In the genomic region with DNA sequence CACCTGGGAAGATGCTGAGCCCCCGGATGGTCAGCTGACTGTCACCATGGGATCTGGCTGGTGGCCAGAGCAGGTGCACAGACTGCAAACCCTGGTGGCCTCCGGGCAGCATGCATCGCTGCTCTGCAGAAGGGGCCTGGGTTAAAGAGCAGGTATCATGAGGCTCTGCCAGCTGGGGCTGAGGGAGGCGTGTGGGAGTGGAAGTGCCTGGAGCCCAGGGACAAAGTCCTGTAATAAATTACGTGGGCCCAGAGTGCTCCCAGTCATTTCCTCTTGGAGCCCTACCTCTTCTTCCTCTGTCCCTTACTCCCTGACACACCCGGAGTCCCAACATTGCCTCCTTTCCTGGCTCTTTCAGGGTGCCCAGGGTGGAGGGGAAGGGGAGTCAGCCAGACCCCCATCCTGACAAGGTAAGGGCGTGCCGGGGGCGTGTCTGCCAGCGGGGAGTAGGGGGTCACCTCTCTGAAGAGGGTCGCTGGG, we compare ENCODE assay signal across 19 cellular contexts.
DNase-seq lines count a peak whose midpoint lies in the region; ATAC-seq and FAIRE-seq lines count a peak whose summit lies in the region.
"Had no signal": no experiment of that assay in that cellular context is flagged by ENCODE, and none has a peak within 500 bp of the region (broad histone marks: within the 10 kb centered on the region; RNA-seq: fewer than 3 reads in every experiment).

A gene (plus strand): TSS at position 262 of the 480 bp plus-strand sequence. CDS start 24,040 bp downstream, outside the sequence.

- peak within 1 kb of the TSS; percentile 77 to 85 for H3K4me3 ChIP-seq in mucosa of rectum (ENCODE audit: low read length in 2 of 2)

- no peaks in the 10 kb centered on the region for H3K27me3 ChIP-seq in mucosa of rectum (ENCODE audit: control insufficient read depth in 2 of 2, insufficient read depth in 2 of 2, low read length in 2 of 2)
- H3K27me3 ChIP-seq: brain microvascular endothelial cell had no signal

- peak within 1 kb of the TSS; percentile 96 to 98 for H3K27ac ChIP-seq in mucosa of rectum (ENCODE audit: low read depth in 2 of 2, low read length in 2 of 2)
- H3K27ac ChIP-seq: brain microvascular endothelial cell had no signal

- H3K9ac ChIP-seq in mucosa of rectum (ENCODE audit: low read depth in 1 of 2, low read length in 2 of 2), result peak within 1 kb of the TSS; percentile 96

- peaks cover 16 to 19% of the 10 kb centered on the region in 2 donors for H3K4me1 ChIP-seq in mucosa of rectum (ENCODE audit: control insufficient read depth in 2 of 2, insufficient read depth in 2 of 2, low read length in 2 of 2)

- no peak for FAIRE-seq in RCC 7860 (lab: Jason Lieb, UNC)
- FAIRE-seq: TTC549 had no signal

- peak; percentile 57 for DNase-seq in DMS53 treated with DMSO at 0.1 percent for 48 hours (lab: John Stamatoyannopoulos, UW; ENCODE audit: unreplicated experiment)
- peak; percentile 7 for DNase-seq in NCI-H1092 (lab: John Stamatoyannopoulos, UW)
- peak; percentile 22 for DNase-seq in SHP77 treated with DMSO at 0.1 percent for 48 hours (lab: John Stamatoyannopoulos, UW)
- DNase-seq in RCC 7860 (ENCODE audit: low spot score), result no peak
- no peak for DNase-seq in central memory CD4-positive, alpha-beta T cell
- DNase-seq in NCI-H1694 (lab: John Stamatoyannopoulos, UW), result no peak
- DNase-seq: activated CD4-positive, alpha-beta T cell treated with anti-CD3 and anti-CD28 coated beads, Interleukin-2, amount 50 U/mL, for 1 hour; activated T-cell treated with anti-CD3 and anti-CD28 coated beads, Interleukin-2, amount 50 U/mL, for 1 hour; brain microvascular endothelial cell; Calu3; effector CD4-positive, alpha-beta T cell; left ventricle myocardium superior; naive thymus-derived CD8-positive, alpha-beta T cell; stimulated activated CD4-positive, alpha-beta T cell treated with anti-CD3 and anti-CD28 coated beads, Interleukin-2, amount 100 ng/mL, for 24 hours; substantia nigra had no signal

- no peak for ATAC-seq in HG03095 (IDR thresholded peaks at IDR 0.05; ENCODE audit: unreplicated experiment)
- ATAC-seq: left ventricle myocardium superior; naive thymus-derived CD8-positive, alpha-beta T cell; SK-N-SH treated with all-trans-retinoic acid at 6 μM for 48 hours had no signal

- H3K36me3 ChIP-seq in mucosa of rectum (ENCODE audit: control insufficient read depth in 2 of 2, insufficient read depth in 2 of 2, low read length in 2 of 2), result peaks cover 0 to 1% of the 10 kb centered on the region in 2 donors
- H3K36me3 ChIP-seq: brain microvascular endothelial cell had no signal

- H3K9me3 ChIP-seq in mucosa of rectum (ENCODE audit: control insufficient read depth in 2 of 2, low read length in 2 of 2), result no peaks in the 10 kb centered on the region

Comparison
In these comparisons a context has a peak if more than half of its experiments do, and no peak if none do; other contexts are left out.
1. DNase-seq: peak in DMS53 treated with DMSO at 0.1 percent for 48 hours (single experiment), NCI-H1092 (single experiment) and SHP77 treated with DMSO at 0.1 percent for 48 hours (single experiment); none in RCC 7860 (single experiment), central memory CD4-positive, alpha-beta T cell (single experiment) and NCI-H1694 (single experiment).